ENCODE assay signal across 10 cellular contexts in genomic region chr17:2435181-2435741, GRCh38. TPM values are rescaled to one million over a fixed set of nuclear protein-coding genes. Genes with fewer than 3 reads are reported as not detected.
A peak's percentile ranks its signal among the peaks of the same experiment; 100 is the strongest.
DNase-seq lines count a peak whose midpoint lies in the region; ATAC-seq and TF ChIP-seq lines count a peak whose summit lies in the region.
"Had no signal": no experiment of that assay in that cellular context is flagged by ENCODE, and none has a peak within 500 bp of the region (broad histone marks: within the 10 kb centered on the region; RNA-seq: fewer than 3 reads in every experiment).

No MANE protein-coding gene starts in this region.

- peaks cover 8% of the 10 kb centered on the region for H3K79me2 ChIP-seq in neural progenitor cell (ENCODE audit: low read depth)

- H3K27me3 ChIP-seq in H7 (ENCODE audit: control insufficient read depth, insufficient read depth, low read length) (no peaks in the 10 kb centered on the region), neural progenitor cell (no peaks in the 10 kb centered on the region)

- POLR2A ChIA-PET in naive thymus-derived CD8-positive, alpha-beta T cell (lab: Charles Lee) = no interaction called here

- no peak for ATAC-seq in HG03432 (IDR thresholded peaks at IDR 0.05; ENCODE audit: unreplicated experiment)
- ATAC-seq in naive thymus-derived CD8-positive, alpha-beta T cell = no peak

- peaks cover 9% of the 10 kb centered on the region for H3K27me3 Mint-ChIP-seq in neural progenitor cell (ENCODE audit: insufficient read depth, low read depth)
- no peaks in the 10 kb centered on the region for H3K27me3 Mint-ChIP-seq in naive thymus-derived CD8-positive, alpha-beta T cell

- H3K9me3 Mint-ChIP-seq in neural progenitor cell = no peaks in the 10 kb centered on the region
- no peaks in the 10 kb centered on the region for H3K9me3 Mint-ChIP-seq in naive thymus-derived CD8-positive, alpha-beta T cell

- H3F3A ChIP-seq in neural progenitor cell (ENCODE audit: low read depth) = peaks cover 27% of the 10 kb centered on the region

- H3K27ac Mint-ChIP-seq in neural progenitor cell = peak overlapping the region; percentile 100
- H3K27ac Mint-ChIP-seq in naive thymus-derived CD8-positive, alpha-beta T cell = peak overlapping the region in 3 of 10 donors; percentile 18 to 62 (median 19)

- H3K36me3 Mint-ChIP-seq in neural progenitor cell = peaks cover 31% of the 10 kb centered on the region
- H3K36me3 Mint-ChIP-seq in naive thymus-derived CD8-positive, alpha-beta T cell = peaks cover 0 to 83% (median 21%) of the 10 kb centered on the region in 3 donors

- peak overlapping the region; percentile 80 for H3K4me3 Mint-ChIP-seq in neural progenitor cell
- H3K4me3 Mint-ChIP-seq in naive thymus-derived CD8-positive, alpha-beta T cell = no peak overlapping the region

- DNase-seq in H7 (peak; percentile 74), NCI-H2227 treated with DMSO at 0.1 percent for 48 hours (lab: John Stamatoyannopoulos, UW) (peak; percentile 90), ecto neural progenitor cell (ENCODE audit: low spot score) (peak; percentile 64), neural progenitor cell (ENCODE audit: low spot score) (peak; percentile 58), AG20443 (ENCODE audit: low spot score) (no peak), NCI-H1930 (lab: John Stamatoyannopoulos, UW) (no peak)
- no peak for DNase-seq in naive thymus-derived CD8-positive, alpha-beta T cell

- no peak overlapping the region for H3K9ac ChIP-seq in neural progenitor cell

- H3K4me2 ChIP-seq in neural progenitor cell = peak overlapping the region; percentile 68

- H3K9me3 ChIP-seq in neural progenitor cell (ENCODE audit: low read depth) = no peaks in the 10 kb centered on the region
- H3K9me3 ChIP-seq: thoracic aorta had no signal

- H3K36me3 ChIP-seq in H7 (replicated peaks; ENCODE audit: control insufficient read depth, insufficient read depth, low read length) = peaks cover 15% of the 10 kb centered on the region
- no peaks in the 10 kb centered on the region for H3K36me3 ChIP-seq in neural progenitor cell

- H3K27ac ChIP-seq in neural progenitor cell = peak overlapping the region; percentile 44
- H3K27ac ChIP-seq: thoracic aorta had no signal

- H3K4me1 Mint-ChIP-seq in neural progenitor cell = peaks cover 52% of the 10 kb centered on the region
- H3K4me1 Mint-ChIP-seq in naive thymus-derived CD8-positive, alpha-beta T cell = peaks cover 0 to 7% (median 2%) of the 10 kb centered on the region in 4 donors

- H4K20me1 ChIP-seq in neural progenitor cell (ENCODE audit: low read depth) = peaks cover 18% of the 10 kb centered on the region

- no peak for TF ChIP-seq CTCF in neural progenitor cell (IDR thresholded peaks at IDR 0.05)

- H3K4me3 ChIP-seq in H7 (ENCODE audit: insufficient read depth, low read depth, low read length) (no peak overlapping the region), neural progenitor cell (peak overlapping the region; percentile 29)
- H3K4me3 ChIP-seq: lung, thoracic aorta had no signal

- H2AFZ ChIP-seq in neural progenitor cell (replicated peaks) = no peak overlapping the region

- H3K4me1 ChIP-seq in neural progenitor cell = peaks cover 28% of the 10 kb centered on the region

RNA-seq across cellular contexts. Expression of gene MNT, which starts 34.4 kb away (rescaled TPM):
- total RNA-seq in H7 (2014; rRNA removed; shearing (Covaris generic)) = 9.0 and 13.4 TPM in 2 replicates
- total RNA-seq in neural progenitor cell (ENCODE audit: low replicate concordance) = 2.2 and 11.1 TPM in 2 replicates
- total RNA-seq in naive thymus-derived CD8-positive, alpha-beta T cell = 10 to 100 TPM; 60.8 to 67.4 TPM
- under 1 TPM; 0.73 to 0.96 (median 0.79) TPM for polyA plus RNA-seq in naive thymus-derived CD8-positive, alpha-beta T cell

Comparison
In these comparisons a context has a peak if more than half of its experiments do, and no peak if none do; other contexts are left out.
1. DNase-seq: peak in H7 (single experiment), NCI-H2227 treated with DMSO at 0.1 percent for 48 hours (single experiment), ecto neural progenitor cell (single experiment) and neural progenitor cell (single experiment); none in naive thymus-derived CD8-positive, alpha-beta T cell (0 of 10), AG20443 (single experiment) and NCI-H1930 (0 of 2).